ENCODE assay signal across 18 cellular contexts in genomic region chr5:10896016-10896415, GRCh38.
DNase-seq lines count a peak whose midpoint lies in the region; ATAC-seq, FAIRE-seq and TF ChIP-seq lines count a peak whose summit lies in the region.
"Had no signal": no experiment of that assay in that cellular context is flagged by ENCODE, and none has a peak within 500 bp of the region (broad histone marks: within the 10 kb centered on the region; RNA-seq: fewer than 3 reads in every experiment).

No MANE protein-coding gene starts in this region.

- H3K9me3 ChIP-seq in H9 (ENCODE audit: control insufficient read depth, low read depth, low read length) = no peaks in the 10 kb centered on the region

- no peak overlapping the region for H4K5ac ChIP-seq in H9 (ENCODE audit: insufficient read length, low read depth, low read length)

- ATAC-seq in HG03521 (IDR thresholded peaks at IDR 0.05; ENCODE audit: unreplicated experiment) = no peak
- ATAC-seq in GM19455 (IDR thresholded peaks at IDR 0.05; ENCODE audit: unreplicated experiment) = no peak
- ATAC-seq: GM23338, Panc1 had no signal

- H3K18ac ChIP-seq in H9 (ENCODE audit: insufficient read length, low read depth, low read length) = no peak overlapping the region

- H3K9ac ChIP-seq in H9 (ENCODE audit: extremely low read depth, insufficient read length, low read length) = no peak overlapping the region

- H2BK5ac ChIP-seq in H9 (ENCODE audit: insufficient read length, low read length) = no peak overlapping the region

- H3K4me2 ChIP-seq in H9 (ENCODE audit: insufficient read depth, insufficient read length, low read length) = no peak overlapping the region
- H3K4me2 ChIP-seq: GM23338 had no signal

- H3K27ac Mint-ChIP-seq in H9 = no peak overlapping the region
- H3K27ac Mint-ChIP-seq: GM23338 had no signal

- peaks cover 2 to 4% of the 10 kb centered on the region in 2 experiments; a peak in 4 of 5 replicates for H3K9me3 Mint-ChIP-seq in H9

- H3K4ac ChIP-seq in H9 (ENCODE audit: low read depth, low read length) = no peak overlapping the region

- no peak for TF ChIP-seq CTCF in H9 (conservative IDR thresholded peaks at IDR 0.05)

- H3K23ac ChIP-seq in H9 (ENCODE audit: insufficient read length, low read depth, low read length) = no peak overlapping the region

- no peaks in the 10 kb centered on the region for H4K20me1 ChIP-seq in H9 (ENCODE audit: control insufficient read depth, insufficient read depth, insufficient read length)

- H3K27me3 Mint-ChIP-seq in H9 (ENCODE audit: low read depth) = no peaks in the 10 kb centered on the region; the same call in 1 of the 2 replicates

- H3K27me3 ChIP-seq in H9 (ENCODE audit: insufficient read depth, low read length) = no peaks in the 10 kb centered on the region

- H3K14ac ChIP-seq in H9 (ENCODE audit: insufficient read depth, low read length) = no peak overlapping the region

- DNase-seq in H9 (no peak), RCC 7860 (ENCODE audit: low spot score) (peak; percentile 56), iris pigment epithelial cell (ENCODE audit: low read depth) (peak; percentile 50), urothelium cell line (ENCODE audit: low spot score) (peak; percentile 54), OCI-M1 (lab: John Stamatoyannopoulos, UW) (no peak)
- DNase-seq: COR-L47, DMS79, MM.1S, NCI-H1092 treated with DMSO at 0.1 percent for 48 hours, NCI-H2081 treated with DMSO at 0.1 percent for 48 hours, NCI-H510A treated with DMSO at 0.1 percent for 48 hours, Right ventricle myocardium superior had no signal

- H4K91ac ChIP-seq in H9 (ENCODE audit: insufficient read length, low read depth, low read length) = no peak overlapping the region

- H3K4me1 ChIP-seq in H9 (ENCODE audit: insufficient read depth, low read length) = no peaks in the 10 kb centered on the region

- H2BK15ac ChIP-seq in H9 (ENCODE audit: low read depth, low read length) = no peak overlapping the region

- H3T11ph ChIP-seq in H9 (ENCODE audit: low read length) = no peak overlapping the region

- no peak overlapping the region for H2BK12ac ChIP-seq in H9 (ENCODE audit: insufficient read length, low read depth, low read length)

- no peaks in the 10 kb centered on the region for H3K79me2 ChIP-seq in H9 (ENCODE audit: insufficient read depth, low read length)

- peaks cover 27 to 34% of the 10 kb centered on the region in 2 experiments for H3K4me1 Mint-ChIP-seq in H9

- H3K23me2 ChIP-seq in H9 (ENCODE audit: insufficient read length, low read depth, low read length, poor library complexity, severe bottlenecking) = no peaks in the 10 kb centered on the region

- H4K8ac ChIP-seq in H9 (replicated peaks; ENCODE audit: insufficient read length, low read depth, low read length) = peak overlapping the region; percentile 21

- no peak overlapping the region for H2AFZ ChIP-seq in H9 (ENCODE audit: low read length)
- H2AFZ ChIP-seq: GM23338 had no signal

- H3K36me3 Mint-ChIP-seq in H9 (ENCODE audit: insufficient read depth in 1 of 3, low read depth in 3 of 3) = no peaks in the 10 kb centered on the region

- no peak overlapping the region for H3K27ac ChIP-seq in H9 (ENCODE audit: insufficient read length, low read depth, low read length)

- H2BK120ac ChIP-seq in H9 (ENCODE audit: low read depth, low read length, poor library complexity, severe bottlenecking) = no peak overlapping the region

- no peak overlapping the region for H3K4me3 Mint-ChIP-seq in H9
- H3K4me3 Mint-ChIP-seq: GM23338 had no signal

- no peak overlapping the region for H3K56ac ChIP-seq in H9 (ENCODE audit: insufficient read length, low read depth, low read length)

- FAIRE-seq in RCC 7860 (lab: Jason Lieb, UNC) (peak; percentile 14), urothelium cell line (lab: Jason Lieb, UNC) (peak; percentile 30)
- FAIRE-seq: G401.6, GM18507 had no signal

- no peaks in the 10 kb centered on the region for H3K79me1 ChIP-seq in H9 (ENCODE audit: insufficient read depth, low read depth, low read length, poor library complexity, severe bottlenecking)

- H2AK5ac ChIP-seq in H9 (ENCODE audit: insufficient read length, low read length) = no peak overlapping the region

- no CpG with 5 or more reads among the region's 1 CpG for WGBS in H9 (ENCODE audit: extremely low coverage, insufficient read length, low lambda C conversion rate)

- H2BK20ac ChIP-seq in H9 (ENCODE audit: low read depth, low read length, poor library complexity, severe bottlenecking) = no peak overlapping the region

Comparison
In these comparisons a context has a peak if more than half of its experiments do, and no peak if none do; other contexts are left out.
1. DNase-seq: peak in RCC 7860 (single experiment), iris pigment epithelial cell (single experiment) and urothelium cell line (single experiment); none in H9 (single experiment) and OCI-M1 (single experiment).